1 cellular context compared by ENCODE assay signal in the genomic region with DNA sequence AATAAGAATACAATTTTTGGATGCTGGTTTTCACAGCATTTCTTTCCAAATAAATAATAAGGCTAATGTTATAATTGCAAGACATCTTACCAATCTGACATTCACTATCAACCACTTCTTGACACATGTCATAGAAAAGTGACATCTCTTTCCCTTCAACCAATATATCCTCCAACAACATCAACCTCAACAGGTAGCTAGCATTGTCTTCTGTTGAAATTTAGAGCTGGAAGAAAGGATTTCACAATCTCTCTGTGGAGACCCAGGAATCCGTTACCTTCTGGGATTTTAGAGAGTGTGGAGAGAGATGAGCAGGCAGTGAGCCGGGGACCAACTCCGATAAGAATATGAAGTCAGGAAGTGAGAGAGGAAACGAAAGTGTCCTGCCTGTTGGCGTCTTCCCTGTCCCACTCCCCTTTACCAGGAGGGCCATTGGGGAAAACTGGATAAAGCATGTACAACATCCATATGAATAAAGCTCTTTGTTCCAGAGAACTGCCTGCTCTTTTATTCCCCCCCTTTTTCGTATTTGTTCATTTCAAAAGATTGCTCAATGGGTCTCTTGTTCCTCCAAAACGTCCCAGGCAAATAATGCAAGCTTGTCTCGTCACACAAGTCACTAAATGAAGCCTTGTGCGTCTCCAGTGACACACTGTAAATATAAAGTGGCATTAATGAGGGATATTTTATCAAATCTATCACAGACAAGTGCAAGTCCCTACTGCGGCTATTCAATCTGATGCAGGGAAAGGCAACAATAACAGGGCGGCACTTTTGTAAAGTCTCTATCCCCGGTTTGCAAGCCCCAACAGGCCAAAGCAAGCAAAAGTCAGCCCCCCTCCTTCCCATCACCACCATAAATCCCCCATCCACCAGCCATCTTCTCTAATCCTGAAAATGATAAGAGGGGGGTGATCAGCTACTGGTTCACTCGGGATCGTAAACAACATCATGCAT.
TF ChIP-seq lines count a peak whose summit lies in the region.

No MANE protein-coding gene starts in this region.

TF ChIP-seq in HepG2, 621 proteins besides CTCF, POLR2A, EP300 and RAD21 (continued from another document and continues in another):
- TF ChIP-seq, protein P1, sequence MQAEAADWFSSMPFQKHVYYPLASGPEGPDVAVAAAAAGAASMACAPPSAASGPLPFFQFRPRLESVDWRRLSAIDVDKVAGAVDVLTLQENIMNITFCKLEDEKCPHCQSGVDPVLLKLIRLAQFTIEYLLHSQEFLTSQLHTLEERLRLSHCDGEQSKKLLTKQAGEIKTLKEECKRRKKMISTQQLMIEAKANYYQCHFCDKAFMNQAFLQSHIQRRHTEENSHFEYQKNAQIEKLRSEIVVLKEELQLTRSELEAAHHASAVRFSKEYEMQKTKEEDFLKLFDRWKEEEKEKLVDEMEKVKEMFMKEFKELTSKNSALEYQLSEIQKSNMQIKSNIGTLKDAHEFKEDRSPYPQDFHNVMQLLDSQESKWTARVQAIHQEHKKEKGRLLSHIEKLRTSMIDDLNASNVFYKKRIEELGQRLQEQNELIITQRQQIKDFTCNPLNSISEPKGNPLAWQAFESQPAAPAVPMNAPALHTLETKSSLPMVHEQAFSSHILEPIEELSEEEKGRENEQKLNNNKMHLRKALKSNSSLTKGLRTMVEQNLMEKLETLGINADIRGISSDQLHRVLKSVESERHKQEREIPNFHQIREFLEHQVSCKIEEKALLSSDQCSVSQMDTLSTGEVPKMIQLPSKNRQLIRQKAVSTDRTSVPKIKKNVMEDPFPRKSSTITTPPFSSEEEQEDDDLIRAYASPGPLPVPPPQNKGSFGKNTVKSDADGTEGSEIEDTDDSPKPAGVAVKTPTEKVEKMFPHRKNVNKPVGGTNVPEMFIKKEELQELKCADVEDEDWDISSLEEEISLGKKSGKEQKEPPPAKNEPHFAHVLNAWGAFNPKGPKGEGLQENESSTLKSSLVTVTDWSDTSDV (CRISPR knock-in tag; IDR thresholded peaks at IDR 0.05) = no peak
- TF ChIP-seq ZNF451 (CRISPR knock-in tag; IDR thresholded peaks at IDR 0.05) = no peak
- 0 out of 2 replicates have a peak, but pooled peaks have one; percentile 14 for TF ChIP-seq ZNF331 (CRISPR knock-in tag; IDR thresholded peaks at IDR 0.05)
- TF ChIP-seq, protein P2, sequence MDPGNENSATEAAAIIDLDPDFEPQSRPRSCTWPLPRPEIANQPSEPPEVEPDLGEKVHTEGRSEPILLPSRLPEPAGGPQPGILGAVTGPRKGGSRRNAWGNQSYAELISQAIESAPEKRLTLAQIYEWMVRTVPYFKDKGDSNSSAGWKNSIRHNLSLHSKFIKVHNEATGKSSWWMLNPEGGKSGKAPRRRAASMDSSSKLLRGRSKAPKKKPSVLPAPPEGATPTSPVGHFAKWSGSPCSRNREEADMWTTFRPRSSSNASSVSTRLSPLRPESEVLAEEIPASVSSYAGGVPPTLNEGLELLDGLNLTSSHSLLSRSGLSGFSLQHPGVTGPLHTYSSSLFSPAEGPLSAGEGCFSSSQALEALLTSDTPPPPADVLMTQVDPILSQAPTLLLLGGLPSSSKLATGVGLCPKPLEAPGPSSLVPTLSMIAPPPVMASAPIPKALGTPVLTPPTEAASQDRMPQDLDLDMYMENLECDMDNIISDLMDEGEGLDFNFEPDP (CRISPR knock-in tag; conservative IDR thresholded peaks at IDR 0.05) = no peak
- TF ChIP-seq SALL1 (CRISPR knock-in tag; IDR thresholded peaks at IDR 0.05) = no peak
- no peak for TF ChIP-seq ZNF430 (CRISPR knock-in tag; IDR thresholded peaks at IDR 0.05)
- TF ChIP-seq NPAS2 (CRISPR knock-in tag; IDR thresholded peaks at IDR 0.05; ENCODE audit: borderline replicate concordance) = no peak
- TF ChIP-seq ZSCAN12 (CRISPR knock-in tag; IDR thresholded peaks at IDR 0.05) = no peak
- no peak for TF ChIP-seq ZNF883 (CRISPR knock-in tag; IDR thresholded peaks at IDR 0.05; ENCODE audit: not compliant biosample characterization)
- TF ChIP-seq, protein P3, sequence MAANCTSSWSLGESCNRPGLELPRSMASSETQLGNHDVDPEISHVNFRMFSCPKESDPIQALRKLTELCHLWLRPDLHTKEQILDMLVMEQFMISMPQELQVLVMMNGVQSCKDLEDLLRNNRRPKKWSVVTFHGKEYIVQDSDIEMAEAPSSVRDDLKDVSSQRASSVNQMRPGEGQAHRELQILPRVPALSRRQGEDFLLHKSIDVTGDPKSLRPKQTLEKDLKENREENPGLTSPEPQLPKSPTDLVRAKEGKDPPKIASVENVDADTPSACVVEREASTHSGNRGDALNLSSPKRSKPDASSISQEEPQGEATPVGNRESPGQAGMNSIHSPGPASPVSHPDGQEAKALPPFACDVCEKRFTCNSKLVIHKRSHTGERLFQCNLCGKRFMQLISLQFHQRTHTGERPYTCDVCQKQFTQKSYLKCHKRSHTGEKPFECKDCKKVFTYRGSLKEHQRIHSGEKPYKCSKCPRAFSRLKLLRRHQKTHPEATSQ (CRISPR knock-in tag; IDR thresholded peaks at IDR 0.05; ENCODE audit: borderline replicate concordance) = no peak
- TF ChIP-seq ZNF891 (CRISPR knock-in tag; IDR thresholded peaks at IDR 0.05) = no peak
- no peak for TF ChIP-seq ISX (CRISPR knock-in tag; conservative IDR thresholded peaks at IDR 0.05)
- TF ChIP-seq, protein P4, sequence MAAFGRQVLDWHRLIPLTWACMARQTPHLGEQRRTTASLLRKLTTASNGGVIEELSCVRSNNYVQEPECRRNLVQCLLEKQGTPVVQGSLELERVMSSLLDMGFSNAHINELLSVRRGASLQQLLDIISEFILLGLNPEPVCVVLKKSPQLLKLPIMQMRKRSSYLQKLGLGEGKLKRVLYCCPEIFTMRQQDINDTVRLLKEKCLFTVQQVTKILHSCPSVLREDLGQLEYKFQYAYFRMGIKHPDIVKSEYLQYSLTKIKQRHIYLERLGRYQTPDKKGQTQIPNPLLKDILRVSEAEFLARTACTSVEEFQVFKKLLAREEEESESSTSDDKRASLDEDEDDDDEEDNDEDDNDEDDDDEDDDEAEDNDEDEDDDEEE (CRISPR knock-in tag; IDR thresholded peaks at IDR 0.05) = no peak
- no peak for TF ChIP-seq SSRP1 (CRISPR knock-in tag; IDR thresholded peaks at IDR 0.05)
- TF ChIP-seq FOXO1 (CRISPR knock-in tag; IDR thresholded peaks at IDR 0.05) = no peak; the same call in 1 of the 2 replicates
- TF ChIP-seq, protein P5, sequence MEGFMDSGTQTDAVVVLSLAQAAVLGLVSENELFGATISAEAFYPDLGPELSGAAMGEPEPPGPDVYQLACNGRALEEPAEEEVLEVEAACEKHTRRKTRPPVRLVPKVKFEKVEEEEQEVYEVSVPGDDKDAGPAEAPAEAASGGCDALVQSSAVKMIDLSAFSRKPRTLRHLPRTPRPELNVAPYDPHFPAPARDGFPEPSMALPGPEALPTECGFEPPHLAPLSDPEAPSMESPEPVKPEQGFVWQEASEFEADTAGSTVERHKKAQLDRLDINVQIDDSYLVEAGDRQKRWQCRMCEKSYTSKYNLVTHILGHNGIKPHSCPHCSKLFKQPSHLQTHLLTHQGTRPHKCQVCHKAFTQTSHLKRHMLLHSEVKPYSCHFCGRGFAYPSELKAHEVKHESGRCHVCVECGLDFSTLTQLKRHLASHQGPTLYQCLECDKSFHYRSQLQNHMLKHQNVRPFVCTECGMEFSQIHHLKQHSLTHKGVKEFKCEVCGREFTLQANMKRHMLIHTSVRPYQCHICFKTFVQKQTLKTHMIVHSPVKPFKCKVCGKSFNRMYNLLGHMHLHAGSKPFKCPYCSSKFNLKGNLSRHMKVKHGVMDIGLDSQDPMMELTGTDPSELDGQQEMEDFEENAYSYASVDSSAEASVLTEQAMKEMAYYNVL (CRISPR knock-in tag; IDR thresholded peaks at IDR 0.05; ENCODE audit: borderline replicate concordance) = peak; percentile 43; the same call in 1 of the 2 replicates
- no peak for TF ChIP-seq XBP1 (CRISPR knock-in tag; IDR thresholded peaks at IDR 0.05)
- peak; percentile 72 for TF ChIP-seq NCOA2 (CRISPR knock-in tag; IDR thresholded peaks at IDR 0.05)
- TF ChIP-seq NRL (CRISPR knock-in tag; IDR thresholded peaks at IDR 0.05; ENCODE audit: borderline replicate concordance) = no peak
- TF ChIP-seq ZNF841 (CRISPR knock-in tag; IDR thresholded peaks at IDR 0.05; ENCODE audit: borderline replicate concordance) = no peak
- TF ChIP-seq ZNF513 (CRISPR knock-in tag; conservative IDR thresholded peaks at IDR 0.05) = no peak
- TF ChIP-seq RARG (CRISPR knock-in tag; IDR thresholded peaks at IDR 0.05; ENCODE audit: low read depth) = no peak
- no peak for TF ChIP-seq NFRKB (IDR thresholded peaks at IDR 0.05)
- no peak for TF ChIP-seq ZBTB42 (CRISPR knock-in tag; IDR thresholded peaks at IDR 0.05)
- peak; percentile 79; the same call in 1 of the 2 replicates for TF ChIP-seq ZNF292 (CRISPR knock-in tag; IDR thresholded peaks at IDR 0.05; ENCODE audit: borderline replicate concordance, low read depth)
- TF ChIP-seq CEBPB (IDR thresholded peaks at IDR 0.05; ENCODE audit: borderline replicate concordance, low read depth, low read length) = peak; percentile 89
- TF ChIP-seq, protein P6, sequence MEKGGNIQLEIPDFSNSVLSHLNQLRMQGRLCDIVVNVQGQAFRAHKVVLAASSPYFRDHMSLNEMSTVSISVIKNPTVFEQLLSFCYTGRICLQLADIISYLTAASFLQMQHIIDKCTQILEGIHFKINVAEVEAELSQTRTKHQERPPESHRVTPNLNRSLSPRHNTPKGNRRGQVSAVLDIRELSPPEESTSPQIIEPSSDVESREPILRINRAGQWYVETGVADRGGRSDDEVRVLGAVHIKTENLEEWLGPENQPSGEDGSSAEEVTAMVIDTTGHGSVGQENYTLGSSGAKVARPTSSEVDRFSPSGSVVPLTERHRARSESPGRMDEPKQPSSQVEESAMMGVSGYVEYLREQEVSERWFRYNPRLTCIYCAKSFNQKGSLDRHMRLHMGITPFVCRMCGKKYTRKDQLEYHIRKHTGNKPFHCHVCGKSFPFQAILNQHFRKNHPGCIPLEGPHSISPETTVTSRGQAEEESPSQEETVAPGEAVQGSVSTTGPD (CRISPR knock-in tag; IDR thresholded peaks at IDR 0.05) = no peak
- TF ChIP-seq ARNT (IDR thresholded peaks at IDR 0.05) = no peak
- no peak for TF ChIP-seq ZNF670 (CRISPR knock-in tag; IDR thresholded peaks at IDR 0.05; ENCODE audit: borderline replicate concordance)
- TF ChIP-seq SOX5 (CRISPR knock-in tag; IDR thresholded peaks at IDR 0.05; ENCODE audit: borderline replicate concordance) = peak; percentile 80; the same call in 1 of the 2 replicates
- no peak for TF ChIP-seq ZNF772 (CRISPR knock-in tag; IDR thresholded peaks at IDR 0.05)
- TF ChIP-seq, protein P7, sequence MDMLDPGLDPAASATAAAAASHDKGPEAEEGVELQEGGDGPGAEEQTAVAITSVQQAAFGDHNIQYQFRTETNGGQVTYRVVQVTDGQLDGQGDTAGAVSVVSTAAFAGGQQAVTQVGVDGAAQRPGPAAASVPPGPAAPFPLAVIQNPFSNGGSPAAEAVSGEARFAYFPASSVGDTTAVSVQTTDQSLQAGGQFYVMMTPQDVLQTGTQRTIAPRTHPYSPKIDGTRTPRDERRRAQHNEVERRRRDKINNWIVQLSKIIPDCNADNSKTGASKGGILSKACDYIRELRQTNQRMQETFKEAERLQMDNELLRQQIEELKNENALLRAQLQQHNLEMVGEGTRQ (IDR thresholded peaks at IDR 0.05; ENCODE audit: low read depth, low read length) = no peak
- TF ChIP-seq, protein P7 (CRISPR knock-in tag; IDR thresholded peaks at IDR 0.05; ENCODE audit: borderline replicate concordance) = no peak
- no peak for TF ChIP-seq ZBTB1 (CRISPR knock-in tag; IDR thresholded peaks at IDR 0.05; ENCODE audit: borderline replicate concordance)
- TF ChIP-seq, protein P8, sequence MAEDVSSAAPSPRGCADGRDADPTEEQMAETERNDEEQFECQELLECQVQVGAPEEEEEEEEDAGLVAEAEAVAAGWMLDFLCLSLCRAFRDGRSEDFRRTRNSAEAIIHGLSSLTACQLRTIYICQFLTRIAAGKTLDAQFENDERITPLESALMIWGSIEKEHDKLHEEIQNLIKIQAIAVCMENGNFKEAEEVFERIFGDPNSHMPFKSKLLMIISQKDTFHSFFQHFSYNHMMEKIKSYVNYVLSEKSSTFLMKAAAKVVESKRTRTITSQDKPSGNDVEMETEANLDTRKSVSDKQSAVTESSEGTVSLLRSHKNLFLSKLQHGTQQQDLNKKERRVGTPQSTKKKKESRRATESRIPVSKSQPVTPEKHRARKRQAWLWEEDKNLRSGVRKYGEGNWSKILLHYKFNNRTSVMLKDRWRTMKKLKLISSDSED (CRISPR knock-in tag; IDR thresholded peaks at IDR 0.05) = no peak
- no peak for TF ChIP-seq PRDM10 (CRISPR knock-in tag; IDR thresholded peaks at IDR 0.05; ENCODE audit: low read depth)
- no peak for TF ChIP-seq FOXA1 (IDR thresholded peaks at IDR 0.05)
- TF ChIP-seq FOXA1 (CRISPR knock-in tag; IDR thresholded peaks at IDR 0.05) = no peak
